35 cellular contexts compared by ENCODE assay signal in genomic region chr18:64810354-64810753, GRCh38.
DNase-seq lines count a peak whose midpoint lies in the region; ATAC-seq and TF ChIP-seq lines count a peak whose summit lies in the region.
"Had no signal": no experiment of that assay in that cellular context is flagged by ENCODE, and none has a peak within 500 bp of the region (broad histone marks: within the 10 kb centered on the region; RNA-seq: fewer than 3 reads in every experiment).

No MANE protein-coding gene starts in this region.

- no peaks in the 10 kb centered on the region; the same call in 2 of the 3 replicates for H3K4me1 Mint-ChIP-seq in GM23338
- H3K4me1 Mint-ChIP-seq in activated naive CD4-positive, alpha-beta T cell treated with anti-CD3 and anti-CD28 coated beads, Interleukin-2, amount 10 ng/mL, durations not matched to agents 7 days and 5 days: no peaks in the 10 kb centered on the region
- H3K4me1 Mint-ChIP-seq: CD14-positive monocyte; CD4-positive, alpha-beta memory T cell; CD4-positive, CD25-positive, alpha-beta regulatory T cell; CD8-positive, alpha-beta memory T cell had no signal

- H2AFZ ChIP-seq in GM23338: peak overlapping the region; percentile 16; the same call in 1 of the 2 replicates

- ATAC-seq in GM23338: no peak
- peak; percentile 60 for ATAC-seq in left colon
- ATAC-seq in mucosa of descending colon: peak; percentile 52
- ATAC-seq: A549; CD8-positive, alpha-beta T cell had no signal

- H3K9me3 ChIP-seq in mucosa of descending colon (no peaks in the 10 kb centered on the region), transverse colon (no peaks in the 10 kb centered on the region), MG63 (no peaks in the 10 kb centered on the region)
- H3K9me3 ChIP-seq: A549, BE2C, Caco-2 had no signal

- peaks cover 2% of the 10 kb centered on the region; the same call in 1 of the 3 replicates for H3K9me3 Mint-ChIP-seq in GM23338
- peaks cover 20% of the 10 kb centered on the region for H3K9me3 Mint-ChIP-seq in activated naive CD4-positive, alpha-beta T cell treated with anti-CD3 and anti-CD28 coated beads, Interleukin-2, amount 10 ng/mL, durations not matched to agents 7 days and 5 days

- DNase-seq in GM23338 (ENCODE audit: low spot score): no peak
- DNase-seq in left colon: no peak
- no peak for DNase-seq in mucosa of descending colon
- DNase-seq in transverse colon: no peak
- DNase-seq in MG63: no peak
- DNase-seq in AG20443 (ENCODE audit: low spot score): no peak
- DNase-seq in D341Med (ENCODE audit: low spot score): no peak
- DNase-seq in activated naive CD4-positive, alpha-beta T cell treated with anti-CD3 and anti-CD28 coated beads, Interleukin-2, amount 10 ng/mL, durations not matched to agents 7 days and 5 days: no peak
- DNase-seq: 8988T; ACHN; AML-193; BE2C; C1 segment of cervical spinal cord; Caco-2; Calu3; CD4-positive, alpha-beta memory T cell; CD4-positive, alpha-beta T cell; CD4-positive, CD25-positive, alpha-beta regulatory T cell; CD8-positive, alpha-beta memory T cell; CD8-positive, alpha-beta T cell; COR-L47; DMS 273 treated with DMSO at 0.1 percent for 48 hours; DMS153; DMS53; DMS79; DMS79 treated with DMSO at 0.1 percent for 48 hours; DND-41; EL had no signal

- intact Hi-C loops in left colon (cut with DNase I, micrococcal nuclease) (no loop called here), mucosa of descending colon (cut with DNase I, micrococcal nuclease) (no loop called here), transverse colon (cut with DNase I; ENCODE audit: low total_unique reads) (no loop called here)

- CTCF ChIA-PET in activated naive CD4-positive, alpha-beta T cell treated with anti-CD3 and anti-CD28 coated beads, Interleukin-2, amount 10 ng/mL, durations not matched to agents 7 days and 5 days (lab: Charles Lee): no interaction called here

- H3K4me1 ChIP-seq in GM23338 (ENCODE audit: insufficient read depth) (no peaks in the 10 kb centered on the region), mucosa of descending colon (ENCODE audit: low read depth) (peaks cover 6% of the 10 kb centered on the region), transverse colon (peaks cover 0 to 23% (median 9%) of the 10 kb centered on the region in 4 donors)
- H3K4me1 ChIP-seq: A549; BE2C; BLaER1; BLaER1 treated with 17β-estradiol and CSF1 and Interleukin-3, amounts not matched to agents 10 nM and 100 nM; Caco-2 had no signal

- H3K36me3 ChIP-seq in GM23338 (ENCODE audit: insufficient read depth): no peaks in the 10 kb centered on the region
- no peaks in the 10 kb centered on the region for H3K36me3 ChIP-seq in mucosa of descending colon (ENCODE audit: low read depth)
- H3K36me3 ChIP-seq in transverse colon: no peaks in the 10 kb centered on the region
- no peaks in the 10 kb centered on the region for H3K36me3 ChIP-seq in MG63
- H3K36me3 ChIP-seq: BE2C; BLaER1; BLaER1 treated with 17β-estradiol and CSF1 and Interleukin-3, amounts not matched to agents 10 nM and 100 nM had no signal

- H3K27ac Mint-ChIP-seq in GM23338: no peak overlapping the region
- H3K27ac Mint-ChIP-seq in activated naive CD4-positive, alpha-beta T cell treated with anti-CD3 and anti-CD28 coated beads, Interleukin-2, amount 10 ng/mL, durations not matched to agents 7 days and 5 days: no peak overlapping the region
- H3K27ac Mint-ChIP-seq: B cell; CD14-positive monocyte; CD4-positive, alpha-beta memory T cell; CD4-positive, alpha-beta T cell; CD4-positive, CD25-positive, alpha-beta regulatory T cell; CD8-positive, alpha-beta memory T cell; CD8-positive, alpha-beta T cell had no signal

- H4K20me1 ChIP-seq in GM23338 (replicated peaks; ENCODE audit: insufficient read depth): no peaks in the 10 kb centered on the region
- H4K20me1 ChIP-seq: BLaER1; BLaER1 treated with 17β-estradiol and CSF1 and Interleukin-3, amounts not matched to agents 10 nM and 100 nM had no signal

- no peaks in the 10 kb centered on the region for H3K27me3 ChIP-seq in GM23338 (ENCODE audit: insufficient read depth)
- H3K27me3 ChIP-seq in transverse colon: no peaks in the 10 kb centered on the region
- no peaks in the 10 kb centered on the region for H3K27me3 ChIP-seq in MG63
- H3K27me3 ChIP-seq: BE2C; BLaER1; BLaER1 treated with 17β-estradiol and CSF1 and Interleukin-3, amounts not matched to agents 10 nM and 100 nM had no signal

- no peaks in the 10 kb centered on the region for H3K79me2 ChIP-seq in GM23338 (replicated peaks; ENCODE audit: insufficient read depth)

- no peak for TF ChIP-seq POLR2A in transverse colon (IDR thresholded peaks at IDR 0.05)

- no peak overlapping the region for H3K4me3 ChIP-seq in GM23338
- H3K4me3 ChIP-seq in mucosa of descending colon: no peak overlapping the region
- no peak overlapping the region for H3K4me3 ChIP-seq in transverse colon
- H3K4me3 ChIP-seq in MG63: no peak overlapping the region
- H3K4me3 ChIP-seq: A549; BLaER1; BLaER1 treated with 17β-estradiol and CSF1 and Interleukin-3, amounts not matched to agents 10 nM and 100 nM had no signal

- TF ChIP-seq CTCF in GM23338 (conservative IDR thresholded peaks at IDR 0.05; ENCODE audit: low read depth in 2 of 2): no peak
- TF ChIP-seq CTCF in mucosa of descending colon (IDR thresholded peaks at IDR 0.05): no peak
- no peak for TF ChIP-seq CTCF in transverse colon (IDR thresholded peaks at IDR 0.05)

- H3K27me3 Mint-ChIP-seq in GM23338 (ENCODE audit: insufficient read depth, low read depth, poor library complexity): no peaks in the 10 kb centered on the region
- no peaks in the 10 kb centered on the region for H3K27me3 Mint-ChIP-seq in activated naive CD4-positive, alpha-beta T cell treated with anti-CD3 and anti-CD28 coated beads, Interleukin-2, amount 10 ng/mL, durations not matched to agents 7 days and 5 days
- H3K27me3 Mint-ChIP-seq: B cell; CD4-positive, alpha-beta memory T cell; CD4-positive, alpha-beta T cell; CD4-positive, CD25-positive, alpha-beta regulatory T cell; CD8-positive, alpha-beta memory T cell had no signal

- peaks cover 3% of the 10 kb centered on the region; the same call in 2 of the 3 replicates for H3K36me3 Mint-ChIP-seq in GM23338 (ENCODE audit: low read depth)
- H3K36me3 Mint-ChIP-seq in activated naive CD4-positive, alpha-beta T cell treated with anti-CD3 and anti-CD28 coated beads, Interleukin-2, amount 10 ng/mL, durations not matched to agents 7 days and 5 days: no peaks in the 10 kb centered on the region
- H3K36me3 Mint-ChIP-seq: CD14-positive monocyte; CD4-positive, alpha-beta memory T cell; CD4-positive, CD25-positive, alpha-beta regulatory T cell; CD8-positive, alpha-beta memory T cell; CD8-positive, alpha-beta T cell had no signal

- peaks cover 14% of the 10 kb centered on the region for H3K9me2 ChIP-seq in GM23338 (ENCODE audit: insufficient read depth)

- WGBS in transverse colon (ENCODE audit: low coverage in 1 of 2), 2 donors: 47 to 61% methylated on average over 3 of the region's 3 CpGs

- H3K27ac ChIP-seq in GM23338 (ENCODE audit: low read depth): no peak overlapping the region
- peak overlapping the region in 3 of 4 donors; percentile 12 to 54 (median 34) for H3K27ac ChIP-seq in transverse colon
- H3K27ac ChIP-seq: 22Rv1; A549; BLaER1; BLaER1 treated with 17β-estradiol and CSF1 and Interleukin-3, amounts not matched to agents 10 nM and 100 nM; C4-2B had no signal

- H3K4me3 Mint-ChIP-seq in GM23338: no peak overlapping the region
- no peak overlapping the region for H3K4me3 Mint-ChIP-seq in activated naive CD4-positive, alpha-beta T cell treated with anti-CD3 and anti-CD28 coated beads, Interleukin-2, amount 10 ng/mL, durations not matched to agents 7 days and 5 days
- H3K4me3 Mint-ChIP-seq: B cell; CD14-positive monocyte; CD4-positive, alpha-beta memory T cell; CD4-positive, alpha-beta T cell; CD4-positive, CD25-positive, alpha-beta regulatory T cell; CD8-positive, alpha-beta memory T cell; CD8-positive, alpha-beta T cell had no signal

- in situ Hi-C loops in transverse colon (cut with MboI; ENCODE audit: low pct_ligation_motif_present in 1 of 4, low pct_unique_long_range_greater_than_20kb in 1 of 4, low sequenced_read_pairs in 3 of 4): no loop called here

- TF ChIP-seq EP300 in transverse colon (IDR thresholded peaks at IDR 0.05; ENCODE audit: low read depth): no peak

- H3K4me2 ChIP-seq in GM23338: no peak overlapping the region
- H3K4me2 ChIP-seq: A549; BLaER1; BLaER1 treated with 17β-estradiol and CSF1 and Interleukin-3, amounts not matched to agents 10 nM and 100 nM had no signal

- H3F3A ChIP-seq in GM23338 (replicated peaks; ENCODE audit: low read depth): no peaks in the 10 kb centered on the region

TF ChIP-seq in GM23338, 12 proteins besides CTCF, POLR2A, EP300 and RAD21 (continues in another document):
- TF ChIP-seq POLR2AphosphoS5 (IDR thresholded peaks at IDR 0.05; ENCODE audit: low read depth) (no peak), ZNF331 (CRISPR knock-in tag; IDR thresholded peaks at IDR 0.05; ENCODE audit: low read depth) (no peak), ZNF114 (CRISPR knock-in tag; IDR thresholded peaks at IDR 0.05) (no peak), NANOG (IDR thresholded peaks at IDR 0.05; ENCODE audit: borderline replicate concordance) (no peak), CREB1 (CRISPR knock-in tag; IDR thresholded peaks at IDR 0.05; ENCODE audit: low read depth) (no peak), ETS1 (IDR thresholded peaks at IDR 0.05) (no peak), JUNB (IDR thresholded peaks at IDR 0.05; ENCODE audit: unreplicated experiment) (no peak), STAT1 (IDR thresholded peaks at IDR 0.05; ENCODE audit: unreplicated experiment) (no peak), EZH2 (IDR thresholded peaks at IDR 0.05; ENCODE audit: low read depth, unreplicated experiment) (no peak)
